ENCODE assay signal across 8 cellular contexts in the genomic region with DNA sequence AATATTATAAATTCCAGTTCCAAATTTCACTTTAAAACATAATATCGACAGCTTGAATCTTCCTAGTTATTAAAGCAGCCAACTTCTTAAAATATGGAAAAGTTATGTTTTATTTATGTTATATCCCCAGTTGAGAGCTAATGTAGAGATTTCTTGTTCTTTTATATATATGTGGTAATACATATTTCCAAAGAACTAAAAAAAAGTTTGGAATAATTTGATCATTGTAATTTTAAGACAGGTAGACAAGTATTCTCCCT. TPM values are rescaled to one million over a fixed set of nuclear protein-coding genes. Genes with fewer than 3 reads are reported as not detected.
DNase-seq lines count a peak whose midpoint lies in the region; ATAC-seq and TF ChIP-seq lines count a peak whose summit lies in the region.

No MANE protein-coding gene starts in this region.

- peaks cover 21% of the 10 kb centered on the region for H3K4me1 Mint-ChIP-seq in progenitor cell of endocrine pancreas (ENCODE audit: low read depth)

- H3K27me3 Mint-ChIP-seq in progenitor cell of endocrine pancreas, result peaks cover 21% of the 10 kb centered on the region

- H3K4me1 ChIP-seq in ES-I3 (ENCODE audit: insufficient read depth, low read length), result peaks cover 23% of the 10 kb centered on the region
- peaks cover 3% of the 10 kb centered on the region; the same call in 1 of the 2 replicates for H3K4me1 ChIP-seq in SJCRH30

- no peak for TF ChIP-seq CTCF in epithelial cell of proximal tubule (conservative IDR thresholded peaks at IDR 0.05; ENCODE audit: low read depth, low read length)
- no peak for TF ChIP-seq CTCF in progenitor cell of endocrine pancreas (IDR thresholded peaks at IDR 0.05; ENCODE audit: unreplicated experiment)

- no peaks in the 10 kb centered on the region for H3K9me3 Mint-ChIP-seq in progenitor cell of endocrine pancreas (ENCODE audit: low read depth)

- DNase-seq in SJCRH30, result no peak
- DNase-seq in epithelial cell of proximal tubule (ENCODE audit: low read depth), result no peak
- DNase-seq in progenitor cell of endocrine pancreas (ENCODE audit: low spot score, unreplicated experiment), result no peak
- no peak for DNase-seq in GF-D8 (lab: John Stamatoyannopoulos, UW)

- peak overlapping the region; percentile 53 for H3K27ac ChIP-seq in SJCRH30

- no peaks in the 10 kb centered on the region for H3K36me3 ChIP-seq in ES-I3 (ENCODE audit: insufficient read depth, low read length)
- H3K36me3 ChIP-seq in SJCRH30, result no peaks in the 10 kb centered on the region

- H3K4me3 Mint-ChIP-seq in progenitor cell of endocrine pancreas (ENCODE audit: low read depth), result peak overlapping the region; percentile 89

- H3K4me3 ChIP-seq in SJCRH30 (peak overlapping the region; percentile 80), epithelial cell of proximal tubule (ENCODE audit: low read depth, low read length) (peak overlapping the region; percentile 77)

- no peaks in the 10 kb centered on the region for H3K27me3 ChIP-seq in SJCRH30

- peak overlapping the region; percentile 91 for H3K27ac Mint-ChIP-seq in progenitor cell of endocrine pancreas

- H3K36me3 Mint-ChIP-seq in progenitor cell of endocrine pancreas (ENCODE audit: insufficient read depth), result no peaks in the 10 kb centered on the region

- ATAC-seq in GM18511 (IDR thresholded peaks at IDR 0.05; ENCODE audit: unreplicated experiment), result no peak
- ATAC-seq in HG03442 (IDR thresholded peaks at IDR 0.05; ENCODE audit: unreplicated experiment), result no peak
- no peak for ATAC-seq in GM18517 (IDR thresholded peaks at IDR 0.05; ENCODE audit: unreplicated experiment)

- H3K9me3 ChIP-seq in ES-I3 (ENCODE audit: control insufficient read depth, insufficient read depth, low read length) (no peaks in the 10 kb centered on the region), SJCRH30 (replicated peaks) (no peaks in the 10 kb centered on the region)

- peak overlapping the region; percentile 85 for H3K9ac ChIP-seq in ES-I3 (ENCODE audit: low read depth, low read length)

RNA-seq across cellular contexts. Expression of a gene that starts 0.8 kb away (rescaled TPM):
- total RNA-seq in SJCRH30 (2014; rRNA removed; shearing (Covaris generic)), result 16.9 and 18.4 TPM in 2 replicates
- total RNA-seq in epithelial cell of proximal tubule (12.3 and 20.9 TPM in 2 replicates), progenitor cell of endocrine pancreas (13.5 and 13.7 TPM in 2 replicates)

RNA-seq across cellular contexts. Expression of a gene that starts 54.9 kb away (rescaled TPM):
- 114 and 131 TPM in 2 replicates for total RNA-seq in SJCRH30 (2014; rRNA removed; shearing (Covaris generic))
- total RNA-seq in epithelial cell of proximal tubule, result 58.1 and 143 TPM in 2 replicates
- 171 and 172 TPM in 2 replicates for total RNA-seq in progenitor cell of endocrine pancreas
